In the genomic region with DNA sequence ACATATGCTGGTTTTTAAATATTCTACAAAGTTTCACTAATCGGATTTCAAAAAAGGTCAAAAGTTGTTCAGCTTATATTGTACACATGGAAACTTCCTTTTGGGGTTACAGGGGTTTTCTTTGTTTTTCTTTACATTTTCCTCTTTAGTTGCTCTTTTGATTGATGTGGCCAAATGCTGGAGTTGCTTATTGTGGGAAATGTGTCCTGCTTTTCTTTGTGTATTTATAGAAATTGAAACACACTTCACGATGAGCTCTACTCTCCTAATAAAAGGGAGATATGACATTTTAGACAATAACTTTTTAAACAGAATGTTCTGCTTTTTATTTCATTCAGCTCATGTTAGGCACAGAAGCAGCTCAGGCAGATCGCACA, we compare ENCODE assay signal across 1 cellular context.
TF ChIP-seq lines count a peak whose summit lies in the region.

No MANE protein-coding gene starts in this region.

TF ChIP-seq in HepG2, 621 proteins besides CTCF, POLR2A, EP300 and RAD21:
- TF ChIP-seq ZNF382 (CRISPR knock-in tag; IDR thresholded peaks at IDR 0.05; ENCODE audit: borderline replicate concordance) = no peak
- TF ChIP-seq KDM6A (CRISPR knock-in tag; IDR thresholded peaks at IDR 0.05; ENCODE audit: low read depth) = no peak
- TF ChIP-seq MLXIP (CRISPR knock-in tag; IDR thresholded peaks at IDR 0.05; ENCODE audit: borderline replicate concordance) = no peak
- TF ChIP-seq KDM5B (CRISPR knock-in tag; IDR thresholded peaks at IDR 0.05; ENCODE audit: borderline replicate concordance) = no peak
- TF ChIP-seq CENPT (CRISPR knock-in tag; IDR thresholded peaks at IDR 0.05; ENCODE audit: low read depth) = no peak
- TF ChIP-seq ZNF232 (CRISPR knock-in tag; IDR thresholded peaks at IDR 0.05; ENCODE audit: borderline replicate concordance) = no peak
- no peak for TF ChIP-seq ZNF781 (CRISPR knock-in tag; IDR thresholded peaks at IDR 0.05; ENCODE audit: borderline replicate concordance, not compliant biosample characterization)
- no peak for TF ChIP-seq E2F2 (CRISPR knock-in tag; IDR thresholded peaks at IDR 0.05; ENCODE audit: borderline replicate concordance)
- no peak for TF ChIP-seq ZNF780A (CRISPR knock-in tag; IDR thresholded peaks at IDR 0.05)
- no peak for TF ChIP-seq ZFP90 (CRISPR knock-in tag; IDR thresholded peaks at IDR 0.05; ENCODE audit: borderline replicate concordance)
- no peak for TF ChIP-seq ZNF563 (CRISPR knock-in tag; IDR thresholded peaks at IDR 0.05)
- no peak for TF ChIP-seq ZNF570 (CRISPR knock-in tag; IDR thresholded peaks at IDR 0.05; ENCODE audit: borderline replicate concordance)
- TF ChIP-seq HOXA7 (CRISPR knock-in tag; IDR thresholded peaks at IDR 0.05) = no peak
- no peak for TF ChIP-seq SPEN (CRISPR knock-in tag; IDR thresholded peaks at IDR 0.05; ENCODE audit: low read depth)
- no peak for TF ChIP-seq MIXL1 (CRISPR knock-in tag; IDR thresholded peaks at IDR 0.05)
